ENCODE assay signal across 16 cellular contexts in genomic region chr6:154227862-154228520, GRCh38.
DNase-seq lines count a peak whose midpoint lies in the region; ATAC-seq and TF ChIP-seq lines count a peak whose summit lies in the region.
"Had no signal": no experiment of that assay in that cellular context is flagged by ENCODE, and none has a peak within 500 bp of the region (broad histone marks: within the 10 kb centered on the region; RNA-seq: fewer than 3 reads in every experiment).

No MANE protein-coding gene starts in this region.

- H3K9me3 ChIP-seq in CD8-positive, alpha-beta T cell (ENCODE audit: low read length) = no peaks in the 10 kb centered on the region

- no peak for DNase-seq in activated T-cell treated with anti-CD3 and anti-CD28 coated beads, Interleukin-2, amount 50 U/mL, for 24 hours
- no peak for DNase-seq in activated T-cell treated with anti-CD3 and anti-CD28 coated beads for 4 hours
- no peak for DNase-seq in CD8-positive, alpha-beta T cell
- no peak for DNase-seq in activated naive CD8-positive, alpha-beta T cell treated with anti-CD3 and anti-CD28 coated beads, Interleukin-2, amount 10 ng/mL, durations not matched to agents 7 days and 5 days
- DNase-seq in nephron progenitor cell = no peak
- DNase-seq in anterior cingulate cortex (lab: John Stamatoyannopoulos, UW) = no peak
- DNase-seq in amygdala (lab: John Stamatoyannopoulos, UW) = no peak
- no peak for DNase-seq in NCI-H524 (lab: John Stamatoyannopoulos, UW)
- DNase-seq: DMS79, NCI-H1417, NCI-H1930, NCI-H2171, NCI-H446 treated with DMSO at 0.1 percent for 48 hours, NCI-H82 had no signal

- no peak for ATAC-seq in CD8-positive, alpha-beta T cell
- ATAC-seq in activated naive CD8-positive, alpha-beta T cell treated with anti-CD3 and anti-CD28 coated beads, Interleukin-2, amount 10 ng/mL, durations not matched to agents 7 days and 5 days (ENCODE audit: low read depth) = no peak
- ATAC-seq: GM12878 had no signal

- CTCF ChIA-PET in CD8-positive, alpha-beta T cell (lab: Charles Lee) = no interaction called here

- peaks cover 60% of the 10 kb centered on the region for H3K4me1 ChIP-seq in CD8-positive, alpha-beta T cell (ENCODE audit: insufficient read depth, low read length)

- H3K9me3 Mint-ChIP-seq in activated T-cell treated with anti-CD3 and anti-CD28 coated beads, Interleukin-2, amount 50 U/mL, for 24 hours = no peaks in the 10 kb centered on the region
- H3K9me3 Mint-ChIP-seq in CD8-positive, alpha-beta T cell = no peaks in the 10 kb centered on the region
- no peaks in the 10 kb centered on the region for H3K9me3 Mint-ChIP-seq in activated naive CD8-positive, alpha-beta T cell treated with anti-CD3 and anti-CD28 coated beads, Interleukin-2, amount 10 ng/mL, durations not matched to agents 7 days and 5 days
- H3K9me3 Mint-ChIP-seq in nephron progenitor cell = no peaks in the 10 kb centered on the region

- no peak for TF ChIP-seq CTCF in CD8-positive, alpha-beta T cell (IDR thresholded peaks at IDR 0.05)
- no peak for TF ChIP-seq CTCF in nephron progenitor cell (IDR thresholded peaks at IDR 0.05)

- POLR2A ChIA-PET in CD8-positive, alpha-beta T cell (lab: Charles Lee) = interaction anchor here (0.9 kb wide), 1 partner anchor 46 kb away, joined by 3 read pairs; no protein-coding TSS in a partner anchor
- POLR2A ChIA-PET in activated naive CD8-positive, alpha-beta T cell treated with anti-CD3 and anti-CD28 coated beads, Interleukin-2, amount 10 ng/mL, durations not matched to agents 7 days and 5 days (lab: Charles Lee) = interaction anchor here (1.0 kb wide), 1 partner anchor 71 kb away, joined by 4 read pairs; no protein-coding TSS in a partner anchor

- intact Hi-C loops in CD8-positive, alpha-beta T cell (cut with DNase I, micrococcal nuclease) = no loop called here

- H3K27ac Mint-ChIP-seq in activated T-cell treated with anti-CD3 and anti-CD28 coated beads, Interleukin-2, amount 50 U/mL, for 24 hours = peak overlapping the region; percentile 20
- H3K27ac Mint-ChIP-seq in CD8-positive, alpha-beta T cell = peak overlapping the region; percentile 72
- H3K27ac Mint-ChIP-seq in activated naive CD8-positive, alpha-beta T cell treated with anti-CD3 and anti-CD28 coated beads, Interleukin-2, amount 10 ng/mL, durations not matched to agents 7 days and 5 days = peak overlapping the region; percentile 24
- peak overlapping the region; percentile 41 for H3K27ac Mint-ChIP-seq in nephron progenitor cell

- peaks cover 6% of the 10 kb centered on the region for H3K36me3 ChIP-seq in CD8-positive, alpha-beta T cell (ENCODE audit: insufficient read depth, low read length)

- H3K4me3 ChIP-seq in CD8-positive, alpha-beta T cell (ENCODE audit: low read depth, low read length) = no peak overlapping the region
- H3K4me3 ChIP-seq: BLaER1 treated with 17β-estradiol and CSF1 and Interleukin-3, amounts not matched to agents 10 nM and 100 nM; GM12878 had no signal

- H3K27me3 Mint-ChIP-seq in activated T-cell treated with anti-CD3 and anti-CD28 coated beads, Interleukin-2, amount 50 U/mL, for 24 hours = no peaks in the 10 kb centered on the region
- no peaks in the 10 kb centered on the region for H3K27me3 Mint-ChIP-seq in CD8-positive, alpha-beta T cell (ENCODE audit: low read depth)
- H3K27me3 Mint-ChIP-seq in activated naive CD8-positive, alpha-beta T cell treated with anti-CD3 and anti-CD28 coated beads, Interleukin-2, amount 10 ng/mL, durations not matched to agents 7 days and 5 days = no peaks in the 10 kb centered on the region
- peaks cover 2% of the 10 kb centered on the region for H3K27me3 Mint-ChIP-seq in nephron progenitor cell (ENCODE audit: low read depth, poor library complexity)

- H3K4me1 Mint-ChIP-seq in activated T-cell treated with anti-CD3 and anti-CD28 coated beads, Interleukin-2, amount 50 U/mL, for 24 hours (ENCODE audit: low read depth) = peaks cover 84% of the 10 kb centered on the region
- H3K4me1 Mint-ChIP-seq in CD8-positive, alpha-beta T cell (ENCODE audit: low read depth) = peaks cover 84% of the 10 kb centered on the region
- peaks cover 44% of the 10 kb centered on the region for H3K4me1 Mint-ChIP-seq in activated naive CD8-positive, alpha-beta T cell treated with anti-CD3 and anti-CD28 coated beads, Interleukin-2, amount 10 ng/mL, durations not matched to agents 7 days and 5 days
- H3K4me1 Mint-ChIP-seq in nephron progenitor cell = peaks cover 11% of the 10 kb centered on the region

- no peak overlapping the region for H3K27ac ChIP-seq in CD8-positive, alpha-beta T cell (ENCODE audit: low read depth, low read length)
- H3K27ac ChIP-seq: BLaER1 treated with 17β-estradiol and CSF1 and Interleukin-3, amounts not matched to agents 10 nM and 100 nM had no signal

- peaks cover 18% of the 10 kb centered on the region for H3K36me3 Mint-ChIP-seq in activated T-cell treated with anti-CD3 and anti-CD28 coated beads, Interleukin-2, amount 50 U/mL, for 24 hours (ENCODE audit: low read depth)
- peaks cover 51% of the 10 kb centered on the region for H3K36me3 Mint-ChIP-seq in CD8-positive, alpha-beta T cell
- peaks cover 18% of the 10 kb centered on the region for H3K36me3 Mint-ChIP-seq in activated naive CD8-positive, alpha-beta T cell treated with anti-CD3 and anti-CD28 coated beads, Interleukin-2, amount 10 ng/mL, durations not matched to agents 7 days and 5 days
- no peaks in the 10 kb centered on the region for H3K36me3 Mint-ChIP-seq in nephron progenitor cell (ENCODE audit: low read depth)

- no peak overlapping the region for H3K4me3 Mint-ChIP-seq in activated T-cell treated with anti-CD3 and anti-CD28 coated beads, Interleukin-2, amount 50 U/mL, for 24 hours
- peak overlapping the region; percentile 4 for H3K4me3 Mint-ChIP-seq in CD8-positive, alpha-beta T cell
- H3K4me3 Mint-ChIP-seq in activated naive CD8-positive, alpha-beta T cell treated with anti-CD3 and anti-CD28 coated beads, Interleukin-2, amount 10 ng/mL, durations not matched to agents 7 days and 5 days = no peak overlapping the region
- H3K4me3 Mint-ChIP-seq in nephron progenitor cell = no peak overlapping the region

- H3K27me3 ChIP-seq in CD8-positive, alpha-beta T cell (ENCODE audit: insufficient read depth, low read length) = no peaks in the 10 kb centered on the region
- H3K27me3 ChIP-seq: BLaER1 treated with 17β-estradiol and CSF1 and Interleukin-3, amounts not matched to agents 10 nM and 100 nM had no signal

Comparison
In these comparisons a context has a peak if more than half of its experiments do, and no peak if none do; other contexts are left out.
1. H3K27ac Mint-ChIP-seq: peak in every context shown above with its lines; median percentile 72 in CD8-positive, alpha-beta T cell; 41 in nephron progenitor cell; 24 in activated naive CD8-positive, alpha-beta T cell treated with anti-CD3 and anti-CD28 coated beads, Interleukin-2, amount 10 ng/mL, durations not matched to agents 7 days and 5 days; 20 in activated T-cell treated with anti-CD3 and anti-CD28 coated beads, Interleukin-2, amount 50 U/mL, for 24 hours.